18 cellular contexts compared by ENCODE assay signal in genomic region chr3:179108091-179108490, GRCh38. TPM values are rescaled to one million over a fixed set of nuclear protein-coding genes. Genes with fewer than 3 reads are reported as not detected.
DNase-seq lines count a peak whose midpoint lies in the region; FAIRE-seq and TF ChIP-seq lines count a peak whose summit lies in the region.
"Had no signal": no experiment of that assay in that cellular context is flagged by ENCODE, and none has a peak within 500 bp of the region (broad histone marks: within the 10 kb centered on the region; RNA-seq: fewer than 3 reads in every experiment).

No MANE protein-coding gene starts in this region.

- CTCF ChIA-PET in OCI-LY7 (lab: Charles Lee; ENCODE audit: unreplicated experiment): no interaction called here

- no peak for TF ChIP-seq EP300 in tibial nerve (IDR thresholded peaks at IDR 0.05)

- no peak overlapping the region for H3K4me3 ChIP-seq in skeletal muscle cell (ENCODE audit: low read depth, low read length)
- no peak overlapping the region for H3K4me3 ChIP-seq in OCI-LY7 (ENCODE audit: low read depth, low read length, poor library complexity, severe bottlenecking)
- H3K4me3 ChIP-seq in tibial nerve: no peak overlapping the region
- H3K4me3 ChIP-seq: breast epithelium, pancreas had no signal

- TF ChIP-seq POLR2A in tibial nerve (IDR thresholded peaks at IDR 0.05) (no peak), GM12891 (IDR thresholded peaks at IDR 0.05; ENCODE audit: low read depth, low read length) (no peak)

- no TSS peak for BruUV-seq in OCI-LY7 (replicated peaks; lab: Mats Ljungman, UMichigan)

- DNase-seq in GM04504 (ENCODE audit: low read depth): peak; percentile 38
- DNase-seq in SW480 (ENCODE audit: low spot score): peak; percentile 12
- DNase-seq in fibroblast of peridontal ligament (ENCODE audit: extremely low read depth): peak; percentile 64
- DNase-seq in skeletal muscle cell (ENCODE audit: low read depth): peak; percentile 47
- DNase-seq in OCI-LY7 (ENCODE audit: low spot score): no peak
- no peak for DNase-seq in tibial nerve (ENCODE audit: low spot score in 2 of 2)
- no peak for DNase-seq in GM19240 (ENCODE audit: insufficient read length, low spot score)
- no peak for DNase-seq in GM12891 (ENCODE audit: insufficient read length, low spot score)
- DNase-seq: activated CD4-positive, alpha-beta T cell treated with anti-CD3 and anti-CD28 coated beads for 4 hours; activated naive CD4-positive, alpha-beta T cell treated with anti-CD3 and anti-CD28 coated beads for 36 hours; DND-41; left colon; NCI-H1930; NCI-H526 treated with DMSO at 0.1 percent for 48 hours; pancreas; stimulated activated naive CD8-positive, alpha-beta T cell treated with anti-CD3 and anti-CD28 coated beads, Interleukin-15, amount 100 ng/mL, for 72 hours had no signal

- no peak overlapping the region for H2AFZ ChIP-seq in OCI-LY7 (ENCODE audit: low read length)

- H3K4me1 ChIP-seq in OCI-LY7 (ENCODE audit: insufficient read depth, low read length, poor library complexity, severe bottlenecking) (no peaks in the 10 kb centered on the region), tibial nerve (no peaks in the 10 kb centered on the region)
- H3K4me1 ChIP-seq: breast epithelium, pancreas had no signal

- no peak overlapping the region for H3K4me2 ChIP-seq in OCI-LY7 (ENCODE audit: low read length)

- no peaks in the 10 kb centered on the region for H3K36me3 ChIP-seq in OCI-LY7 (ENCODE audit: insufficient read depth, low read length)
- no peaks in the 10 kb centered on the region for H3K36me3 ChIP-seq in tibial nerve
- H3K36me3 ChIP-seq: breast epithelium, pancreas had no signal

- 44 to 46% methylated on average over 1 of the region's 1 CpG for WGBS in tibial nerve, 2 donors

- intact Hi-C loops in OCI-LY7 (cut with micrococcal nuclease; ENCODE audit: unreplicated experiment): no loop called here

- TF ChIP-seq CTCF in OCI-LY7 (conservative IDR thresholded peaks at IDR 0.05; ENCODE audit: low read length) (no peak), tibial nerve (IDR thresholded peaks at IDR 0.05) (no peak)

- no peaks in the 10 kb centered on the region for H3K9me2 ChIP-seq in OCI-LY7 (ENCODE audit: insufficient read depth, low read length)

- no peaks in the 10 kb centered on the region for H3K9me3 ChIP-seq in OCI-LY7 (ENCODE audit: low read length)
- H3K9me3 ChIP-seq in tibial nerve: peaks cover 0 to 4% (median 0%) of the 10 kb centered on the region in 4 donors
- H3K9me3 ChIP-seq: breast epithelium, pancreas had no signal

- H3K79me2 ChIP-seq in OCI-LY7 (ENCODE audit: insufficient read depth, low read depth, low read length): no peaks in the 10 kb centered on the region

- no peaks in the 10 kb centered on the region for H3K27me3 ChIP-seq in tibial nerve
- H3K27me3 ChIP-seq: breast epithelium, pancreas had no signal

- no peak for FAIRE-seq in GM12891 (lab: Jason Lieb, UNC)
- FAIRE-seq: GM12892, pancreas had no signal

- H3K27ac ChIP-seq in OCI-LY7 (ENCODE audit: low read depth, low read length, poor library complexity, severe bottlenecking) (no peak overlapping the region), tibial nerve (no peak overlapping the region)
- H3K27ac ChIP-seq: breast epithelium, pancreas had no signal

- H4K20me1 ChIP-seq in OCI-LY7 (ENCODE audit: insufficient read depth, low read length): no peaks in the 10 kb centered on the region

- POLR2A ChIA-PET in OCI-LY7 (lab: Charles Lee): interaction anchor here (0.6 to 1.0 kb wide), 4 partner anchors 9 to 207 kb away, joined by 3 read pairs; no protein-coding TSS in a partner anchor

TF ChIP-seq in GM12891, 5 proteins besides CTCF, POLR2A, EP300 and RAD21:
- TF ChIP-seq POU2F2 (IDR thresholded peaks at IDR 0.05; ENCODE audit: low read depth, low read length) (no peak), POLR2AphosphoS5 (IDR thresholded peaks at IDR 0.05; ENCODE audit: low read depth, low read length) (no peak), TAF1 (IDR thresholded peaks at IDR 0.05; ENCODE audit: low read depth, low read length) (no peak)

RNA-seq across cellular contexts. Expression of gene ZMAT3, which starts 36.5 kb away (rescaled TPM):
- total RNA-seq in OCI-LY7 (2014; rRNA removed; shearing (Covaris generic)): 3.7 TPM in 2 replicates
- 11.3 and 12.9 TPM in 2 replicates for total RNA-seq in OCI-LY7 (2022)
- 10 to 100 TPM; 15.6 to 19.0 (median 16.7) TPM for total RNA-seq in tibial nerve
- 20.9 TPM for polyA plus RNA-seq in GM12891 (2012; ENCODE audit: low read depth, missing spikeins)

RNA-seq across cellular contexts. Expression of gene PIK3CA, which starts 40.1 kb away (rescaled TPM):
- total RNA-seq in OCI-LY7 (2014; rRNA removed; shearing (Covaris generic)): 6.9 and 9.0 TPM in 2 replicates
- total RNA-seq in OCI-LY7 (2022) (17.8 and 19.7 TPM in 2 replicates), tibial nerve (10 to 100 TPM; 30.0 to 45.2 (median 39.1) TPM)
- polyA plus RNA-seq in GM12891 (2012; ENCODE audit: low read depth, missing spikeins): 12.8 TPM

Comparison
In these comparisons a context has a peak if more than half of its experiments do, and no peak if none do; other contexts are left out.
1. DNase-seq: peak in GM04504 (single experiment), SW480 (single experiment), fibroblast of peridontal ligament (single experiment) and skeletal muscle cell (single experiment); none in OCI-LY7 (single experiment), tibial nerve (0 of 2), GM19240 (single experiment) and GM12891 (single experiment).